ENCODE assay signal across 11 cellular contexts in genomic region chr7:151472644-151473380, GRCh38. TPM values are rescaled to one million over a fixed set of nuclear protein-coding genes. Genes with fewer than 3 reads are reported as not detected.
DNase-seq lines count a peak whose midpoint lies in the region; ATAC-seq, FAIRE-seq and TF ChIP-seq lines count a peak whose summit lies in the region.
"Had no signal": no experiment of that assay in that cellular context is flagged by ENCODE, and none has a peak within 500 bp of the region (broad histone marks: within the 10 kb centered on the region; RNA-seq: fewer than 3 reads in every experiment).

No MANE protein-coding gene starts in this region.

- H3K4me1 Mint-ChIP-seq in naive thymus-derived CD4-positive, alpha-beta T cell: peaks cover 15 to 57% (median 33%) of the 10 kb centered on the region in 7 donors

- peak overlapping the region in 1 of 9 donors; percentile 39 for H3K27ac Mint-ChIP-seq in naive thymus-derived CD4-positive, alpha-beta T cell

- H3K36me3 Mint-ChIP-seq in naive thymus-derived CD4-positive, alpha-beta T cell: peaks cover 30 to 56% (median 31%) of the 10 kb centered on the region in 5 donors

- peak overlapping the region in 1 of 10 donors; percentile 22 for H3K4me3 Mint-ChIP-seq in naive thymus-derived CD4-positive, alpha-beta T cell

- RAD21 ChIA-PET in GM12878 (lab: Charles Lee; ENCODE audit: unreplicated experiment): interaction anchor here (1.1 to 3.7 kb wide), 8 partner anchors 10 to 159 kb away, joined by 3 to 29 read pairs (median 6); partner anchors contain the start of gene RHEB

- H3K36me3 ChIP-seq in GM12878 (ENCODE audit: control insufficient read depth in 2 of 2, insufficient read depth in 2 of 2, low read length in 1 of 2): peaks cover 13 to 36% of the 10 kb centered on the region in 2 experiments
- peaks cover 0 to 22% (median 3%) of the 10 kb centered on the region in 4 donors for H3K36me3 ChIP-seq in transverse colon
- H3K36me3 ChIP-seq in naive thymus-derived CD4-positive, alpha-beta T cell (ENCODE audit: control insufficient read depth in 2 of 3, insufficient read depth in 3 of 3, low read length in 3 of 3): peaks cover 4 to 35% (median 6%) of the 10 kb centered on the region in 3 experiments

- H3K9me3 ChIP-seq in GM12878 (replicated peaks; ENCODE audit: control insufficient read depth, insufficient read depth, low read length): peaks cover 4% of the 10 kb centered on the region; the same call in 2 of the 3 replicates
- no peaks in the 10 kb centered on the region for H3K9me3 ChIP-seq in transverse colon
- H3K9me3 ChIP-seq in naive thymus-derived CD4-positive, alpha-beta T cell (ENCODE audit: control insufficient read depth in 2 of 3, low read length in 3 of 3): no peaks in the 10 kb centered on the region
- H3K9me3 ChIP-seq: pancreas, suprapubic skin had no signal

- no peaks in the 10 kb centered on the region for H3K27me3 Mint-ChIP-seq in naive thymus-derived CD4-positive, alpha-beta T cell

- H3K4me1 ChIP-seq in GM12878 (ENCODE audit: control insufficient read depth, insufficient read depth, low read length): peaks cover 45% of the 10 kb centered on the region
- H3K4me1 ChIP-seq in transverse colon: peaks cover 0 to 10% (median 3%) of the 10 kb centered on the region in 4 donors
- peaks cover 8 to 15% of the 10 kb centered on the region in 2 donors for H3K4me1 ChIP-seq in naive thymus-derived CD4-positive, alpha-beta T cell (ENCODE audit: control insufficient read depth in 2 of 2, insufficient read depth in 2 of 2, low read length in 2 of 2)
- H3K4me1 ChIP-seq: pancreas had no signal

- no peak overlapping the region for H2AFZ ChIP-seq in GM12878 (ENCODE audit: control insufficient read depth, low read depth, low read length)

- ATAC-seq in Right ventricle myocardium superior (ENCODE audit: poor library complexity) (peak; percentile 78), HG03095 (IDR thresholded peaks at IDR 0.05; ENCODE audit: unreplicated experiment) (peak; percentile 30), GM12878 (peak; percentile 77)
- no peak for ATAC-seq in naive thymus-derived CD4-positive, alpha-beta T cell
- ATAC-seq: pancreas had no signal

- peak; percentile 25; the same call in 1 of the 2 replicates for TF ChIP-seq POLR2A in GM12878 (IDR thresholded peaks at IDR 0.05; ENCODE audit: low read depth, low read length)
- no peak for TF ChIP-seq POLR2A in transverse colon (IDR thresholded peaks at IDR 0.05)

- H3K4me2 ChIP-seq in GM12878 (ENCODE audit: control insufficient read depth, insufficient read depth): peak overlapping the region; percentile 96

- no peak for TF ChIP-seq RAD21 in GM12878 (IDR thresholded peaks at IDR 0.05; ENCODE audit: insufficient read depth, low read depth, low read length)

- no peaks in the 10 kb centered on the region; the same call in none of the 2 replicates for H4K20me1 ChIP-seq in GM12878 (ENCODE audit: control insufficient read depth, insufficient read depth)

- in situ Hi-C loops in GM12878 (cut with MboI): no loop called here
- in situ Hi-C loops in transverse colon (cut with MboI; ENCODE audit: low pct_ligation_motif_present in 1 of 4, low pct_unique_long_range_greater_than_20kb in 1 of 4, low sequenced_read_pairs in 3 of 4): loop anchor here in 1 of 4 donors (25.0 kb wide), 1 partner anchor 264 kb away; no protein-coding TSS in a partner anchor

- H3K9ac ChIP-seq in GM12878 (ENCODE audit: control insufficient read depth, insufficient read depth, low read length): peak overlapping the region; percentile 64

- H3K4me3 ChIP-seq in GM12878: peak overlapping the region; percentile 54
- H3K4me3 ChIP-seq in transverse colon: no peak overlapping the region
- no peak overlapping the region for H3K4me3 ChIP-seq in naive thymus-derived CD4-positive, alpha-beta T cell (ENCODE audit: low read length)
- H3K4me3 ChIP-seq: pancreas, suprapubic skin had no signal

- WGBS in GM12878 (ENCODE audit: insufficient coverage, insufficient replicate concordance, low lambda C conversion rate, missing lambda C conversion rate): 2% methylated on average over 17 of the region's 17 CpGs
- WGBS in transverse colon (ENCODE audit: low coverage in 1 of 2), 2 donors: 74 to 86% methylated on average over 5 to 17 of the region's 17 CpGs

- FAIRE-seq in GM12878 (lab: Jason Lieb, UNC): peak; percentile 52
- FAIRE-seq: pancreas had no signal

- CTCF ChIA-PET in GM12878 (lab: Yijun Ruan, JAX): interaction anchor here (0.9 to 1.5 kb wide), 7 partner anchors 9 to 160 kb away, joined by 3 to 6 read pairs (median 4); no protein-coding TSS in a partner anchor
- CTCF ChIA-PET in naive thymus-derived CD4-positive, alpha-beta T cell (lab: Charles Lee): no interaction called here

- H3K27me3 ChIP-seq in GM12878 (replicated peaks in 1 of 2; ENCODE audit: control insufficient read depth in 2 of 2, insufficient read depth in 2 of 2, low read length in 1 of 2) (no peaks in the 10 kb centered on the region), transverse colon (no peaks in the 10 kb centered on the region)
- no peaks in the 10 kb centered on the region for H3K27me3 ChIP-seq in naive thymus-derived CD4-positive, alpha-beta T cell (ENCODE audit: control insufficient read depth in 2 of 2, insufficient read depth in 2 of 2, low read length in 2 of 2)
- H3K27me3 ChIP-seq: pancreas, suprapubic skin had no signal

- SMC1A ChIA-PET in GM12878 (lab: Charles Lee; ENCODE audit: uncharacterized antibody, unreplicated experiment): interaction anchor here (0.6 to 4.6 kb wide), 12 partner anchors 13 to 160 kb away, joined by 3 to 27 read pairs (median 6); partner anchors contain the start of gene RHEB

- no TSS peak for BruUV-seq in GM12878 (replicated peaks; lab: Mats Ljungman, UMichigan)

- POLR2A ChIA-PET in GM12878 (lab: Charles Lee): interaction anchor here (0.6 to 1.8 kb wide), 6 partner anchors 9 to 1289 kb away, joined by 3 to 6 read pairs (median 4); partner anchors contain the start of gene RHEB
- POLR2A ChIA-PET in naive thymus-derived CD4-positive, alpha-beta T cell (lab: Charles Lee): no interaction called here

- TF ChIP-seq CTCF in GM12878 (IDR thresholded peaks at IDR 0.05 in 2 of 3, conservative IDR thresholded peaks at IDR 0.05 in 1 of 3; ENCODE audit: control insufficient read depth in 2 of 3, extremely low read depth in 1 of 3, insufficient read depth in 1 of 3, low read depth in 3 of 3, low read length in 3 of 3): peak in 2 of 3 experiments; percentile 5 to 7; a peak in 2 of 6 replicates
- TF ChIP-seq CTCF in transverse colon (IDR thresholded peaks at IDR 0.05): no peak

- DNase-seq in Right ventricle myocardium superior (no peak), cardiac septum (ENCODE audit: low spot score) (no peak), GM12878 (ENCODE audit: low read depth, low spot score) (peak; percentile 83), transverse colon (peak; percentile 33), NCI-H128 (lab: John Stamatoyannopoulos, UW; ENCODE audit: unreplicated experiment) (no peak), DMS53 treated with DMSO at 0.1 percent for 48 hours (lab: John Stamatoyannopoulos, UW; ENCODE audit: unreplicated experiment) (no peak)
- DNase-seq in naive thymus-derived CD4-positive, alpha-beta T cell: no peak
- DNase-seq: pancreas had no signal

- H3K9me3 Mint-ChIP-seq in naive thymus-derived CD4-positive, alpha-beta T cell: no peaks in the 10 kb centered on the region

- H3K27ac ChIP-seq in GM12878 (ENCODE audit: control insufficient read depth, insufficient read depth) (peak overlapping the region; percentile 96), transverse colon (peak overlapping the region in 2 of 4 donors; percentile 14 to 17)
- H3K27ac ChIP-seq in naive thymus-derived CD4-positive, alpha-beta T cell (ENCODE audit: low read depth, low read length): no peak overlapping the region
- H3K27ac ChIP-seq: pancreas, suprapubic skin, VCaP had no signal

- TF ChIP-seq EP300 in GM12878 (IDR thresholded peaks at IDR 0.05; ENCODE audit: borderline replicate concordance in 1 of 2, control insufficient read depth in 1 of 2, low read depth in 2 of 2, low read length in 2 of 2): peak; percentile 76 to 90; a peak in 3 of 4 replicates
- no peak for TF ChIP-seq EP300 in transverse colon (IDR thresholded peaks at IDR 0.05; ENCODE audit: low read depth)

- H3K79me2 ChIP-seq in GM12878 (ENCODE audit: control insufficient read depth, insufficient read depth, low read length): peaks cover 41% of the 10 kb centered on the region

- intact Hi-C loops in Right ventricle myocardium superior (cut with DNase I) (no loop called here), cardiac septum (cut with DNase I) (no loop called here), GM12878 (cut with micrococcal nuclease; ENCODE audit: unreplicated experiment) (loop anchor here (1.0 to 5.0 kb wide), 2 partner anchors 45 to 159 kb away; no protein-coding TSS in a partner anchor), transverse colon (cut with DNase I; ENCODE audit: low total_unique reads) (loop anchor here (2.0 kb wide), 1 partner anchor 398 kb away; no protein-coding TSS in a partner anchor)
- intact Hi-C loops in naive thymus-derived CD4-positive, alpha-beta T cell (cut with micrococcal nuclease): loop anchor here in 1 of 2 donors (5.0 kb wide), 1 partner anchor 44 kb away; the partner anchor contains the start of gene RHEB

RNA-seq across cellular contexts. Expression of gene CRYGN, which starts 32.9 kb away (rescaled TPM):
- total RNA-seq in Right ventricle myocardium superior (0.43 TPM), cardiac septum (not detected), GM12878 (2014; rRNA removed) (not detected in 2 replicates), GM12878 (2014; rRNA removed; fragmentation: Illumina TruSeq; extraction: Trizol) (not detected in 2 replicates), GM12878 (2021) (not detected in 2 replicates), transverse colon (not detected)
- 0.32 TPM in 1 of 2 replicates, not detected in the other for total RNA-seq in GM12878 (2013; cell fraction: nucleolus; rRNA removed)
- polyA plus RNA-seq in GM12878 (2011; ENCODE audit: low read depth): not detected
- polyA plus RNA-seq in GM12878 (2011; rRNA removed) (not detected in 2 replicates), GM12878 (2014; fragmentation: Illumina TruSeq; extraction: Trizol) (not detected in 2 replicates), GM12878 (2014; fragmentation: Nextera tagmentation; extraction: Ambion mirVana) (not detected), GM12878 (2014; rRNA removed) (not detected in 2 replicates), GM12878 (2016; fragmentation: Nextera tagmentation; extraction: Ambion mirVana) (not detected)
- polyA plus RNA-seq in GM12878 (2011; cell fraction: cytosol; rRNA removed): 0.03 TPM in 1 of 2 replicates, not detected in the other
- 0.34 and 0.44 TPM in 2 replicates for polyA plus RNA-seq in GM12878 (2011; cell fraction: nucleus; rRNA removed)
- polyA plus RNA-seq in GM12878 (2012): not detected in 2 replicates
- not detected in 2 replicates for polyA minus RNA-seq in GM12878 (2011; rRNA and poly(A)+ RNA removed)
- not detected in 2 replicates for polyA minus RNA-seq in GM12878 (2011; cell fraction: cytosol; rRNA and poly(A)+ RNA removed)
- 0.36 TPM in 1 of 2 replicates, not detected in the other for polyA minus RNA-seq in GM12878 (2011; cell fraction: nucleus; rRNA and poly(A)+ RNA removed)
- total RNA-seq in naive thymus-derived CD4-positive, alpha-beta T cell: 1 to 10 TPM in 1 of 5 experiments, under 1 TPM in 2, not detected in 2; 0.46 to 1.1 (median 0.61) TPM
- polyA plus RNA-seq in naive thymus-derived CD4-positive, alpha-beta T cell: under 1 TPM; 0.33 to 0.48 TPM
- total RNA-seq: suprapubic skin had no signal

RNA-seq across cellular contexts. Expression of gene RHEB, which starts 46.9 kb away (rescaled TPM):
- total RNA-seq in Right ventricle myocardium superior (119 TPM), cardiac septum (113 TPM), GM12878 (2014; rRNA removed) (20.3 and 28.7 TPM in 2 replicates), GM12878 (2014; rRNA removed; fragmentation: Illumina TruSeq; extraction: Trizol) (36.1 and 37.3 TPM in 2 replicates), GM12878 (2021) (33.4 and 38.7 TPM in 2 replicates), transverse colon (10 to 100 TPM; 12.7 to 70.5 (median 42.8) TPM)
- total RNA-seq in GM12878 (2013; cell fraction: nucleolus; rRNA removed): 44.0 and 53.8 TPM in 2 replicates
- polyA plus RNA-seq in GM12878 (2011; ENCODE audit: low read depth): 17.9 TPM
- polyA plus RNA-seq in GM12878 (2011; rRNA removed) (67.8 and 115 TPM in 2 replicates), GM12878 (2014; fragmentation: Illumina TruSeq; extraction: Trizol) (35.9 and 55.9 TPM in 2 replicates), GM12878 (2014; fragmentation: Nextera tagmentation; extraction: Ambion mirVana) (1 to 10 TPM; 6.2 to 10.0 TPM), GM12878 (2014; rRNA removed) (28.3 and 38.7 TPM in 2 replicates), GM12878 (2016; fragmentation: Nextera tagmentation; extraction: Ambion mirVana) (10 to 100 TPM; 60.1 to 63.4 TPM)
- 17.4 and 19.8 TPM in 2 replicates for polyA plus RNA-seq in GM12878 (2011; cell fraction: cytosol; rRNA removed)
- 24.3 and 30.4 TPM in 2 replicates for polyA plus RNA-seq in GM12878 (2011; cell fraction: nucleus; rRNA removed)
- polyA plus RNA-seq in GM12878 (2012): 30.9 and 31.4 TPM in 2 replicates
- polyA minus RNA-seq in GM12878 (2011; rRNA and poly(A)+ RNA removed): 12.3 and 19.7 TPM in 2 replicates
- polyA minus RNA-seq in GM12878 (2011; cell fraction: cytosol; rRNA and poly(A)+ RNA removed): 13.5 and 17.6 TPM in 2 replicates
- 11.1 and 17.7 TPM in 2 replicates for polyA minus RNA-seq in GM12878 (2011; cell fraction: nucleus; rRNA and poly(A)+ RNA removed)
- 10 to 100 TPM; 31.2 to 62.6 (median 40.2) TPM for total RNA-seq in naive thymus-derived CD4-positive, alpha-beta T cell
- 10 to 100 TPM; 57.8 to 59.0 TPM for polyA plus RNA-seq in naive thymus-derived CD4-positive, alpha-beta T cell

Comparison
In these comparisons a context has a peak if more than half of its experiments do, and no peak if none do; other contexts are left out.
1. DNase-seq: peak in GM12878 (single experiment) and transverse colon (single experiment); none in Right ventricle myocardium superior (single experiment), cardiac septum (single experiment), NCI-H128 (single experiment), naive thymus-derived CD4-positive, alpha-beta T cell (0 of 9) and DMS53 treated with DMSO at 0.1 percent for 48 hours (single experiment).
2. CTCF ChIP-seq: peak in GM12878 (2 of 3); none in transverse colon (0 of 5).
3. intact Hi-C loops: an anchor here in GM12878 (1.0 to 5.0 kb wide) and transverse colon (2.0 kb wide); none called in Right ventricle myocardium superior and cardiac septum.